In genomic region chr19:34235425-34235940, GRCh38 we compare ENCODE assay signal across 27 cellular contexts.
"Had no signal": no experiment of that assay in that cellular context is flagged by ENCODE, and none has a peak within 500 bp of the region (broad histone marks: within the 10 kb centered on the region; RNA-seq: fewer than 3 reads in every experiment).

No MANE protein-coding gene starts in this region.

- H3K9ac ChIP-seq: parathyroid adenoma had no signal

- H3K9me3 ChIP-seq: colonic mucosa, gastroesophageal sphincter, left lung, mucosa of descending colon, neutrophil, right lobe of liver, thyroid gland had no signal

- H3K4me3 Mint-ChIP-seq: dendritic cell treated with granulocyte-macrophage colony-stimulating factor and Interleukin-4, amounts not matched to agents 40 ng/mL and 50 ng/mL, for 4 days; endodermal cell; mesothelial cell of epicardium; naive B cell; natural killer cell treated with Interleukin-12 subunit alpha and Interleukin-12 subunit beta and Interleukin-15 and Interleukin-18, amount 100 ng/mL, for 72 hours; neural crest cell; stimulated activated naive CD8-positive, alpha-beta T cell treated with anti-CD3 and anti-CD28 coated beads, Interleukin-15, amount 100 ng/mL, for 72 hours had no signal

- H2AFZ ChIP-seq: parathyroid adenoma had no signal

- H3K27me3 Mint-ChIP-seq: dendritic cell treated with granulocyte-macrophage colony-stimulating factor and Interleukin-4, amounts not matched to agents 40 ng/mL and 50 ng/mL, for 4 days; naive B cell; natural killer cell treated with Interleukin-12 subunit alpha and Interleukin-12 subunit beta and Interleukin-15 and Interleukin-18, amount 100 ng/mL, for 72 hours; progenitor cell of endocrine pancreas; stimulated activated naive CD8-positive, alpha-beta T cell treated with anti-CD3 and anti-CD28 coated beads, Interleukin-15, amount 100 ng/mL, for 72 hours had no signal

- H3K27me3 ChIP-seq: colonic mucosa, gastroesophageal sphincter, left lung, neutrophil, right lobe of liver, thyroid gland had no signal

- H3K9me3 Mint-ChIP-seq: dendritic cell treated with granulocyte-macrophage colony-stimulating factor and Interleukin-4, amounts not matched to agents 40 ng/mL and 50 ng/mL, for 4 days; endodermal cell; mesothelial cell of epicardium; natural killer cell treated with Interleukin-12 subunit alpha and Interleukin-12 subunit beta and Interleukin-15 and Interleukin-18, amount 100 ng/mL, for 72 hours; neural crest cell; stimulated activated naive CD8-positive, alpha-beta T cell treated with anti-CD3 and anti-CD28 coated beads, Interleukin-15, amount 100 ng/mL, for 72 hours had no signal

- H3K4me3 ChIP-seq: colonic mucosa, gastroesophageal sphincter, left lung, mucosa of descending colon, right lobe of liver, thyroid gland had no signal

- H3K27ac ChIP-seq: epithelial cell of prostate, gastroesophageal sphincter, left lung, neutrophil, parathyroid adenoma, right lobe of liver, thyroid gland had no signal

- H3K27ac Mint-ChIP-seq: dendritic cell treated with granulocyte-macrophage colony-stimulating factor and Interleukin-4, amounts not matched to agents 40 ng/mL and 50 ng/mL, for 4 days; endodermal cell; naive B cell had no signal

- DNase-seq: colonic mucosa; effector CD8-positive, alpha-beta T cell; left cardiac atrium; left lung; mucosa of descending colon; naive B cell; right lobe of liver; small intestine; stimulated activated CD4-positive, alpha-beta T cell treated with anti-CD3 and anti-CD28 coated beads, Interleukin-12 subunit alpha, Interleukin-12 subunit beta, amount 100 ng/mL, for 4 hours; stimulated activated CD4-positive, alpha-beta T cell treated with anti-CD3 and anti-CD28 coated beads, Interleukin-1b, Interleukin-23, amount 100 ng/mL, for 48 hours; stimulated activated CD4-positive, alpha-beta T cell treated with anti-CD3 and anti-CD28 coated beads, Interleukin-4, amount 100 ng/mL, for 1 hour; stimulated activated CD8-positive, alpha-beta memory T cell treated with anti-CD3 and anti-CD28 coated beads, Interleukin-4, amount 100 ng/mL, for 48 hours; stimulated activated naive CD4-positive, alpha-beta T cell; stimulated activated naive CD8-positive, alpha-beta T cell treated with anti-CD3 and anti-CD28 coated beads, Interleukin-15, amount 100 ng/mL, for 72 hours; thyroid gland; trophoblast cell had no signal

- H3K79me2 ChIP-seq: parathyroid adenoma had no signal

- H3K4me1 ChIP-seq: parathyroid adenoma, right lobe of liver had no signal

- H3K36me3 Mint-ChIP-seq: natural killer cell treated with Interleukin-12 subunit alpha and Interleukin-12 subunit beta and Interleukin-15 and Interleukin-18, amount 100 ng/mL, for 72 hours had no signal

- ATAC-seq: esophagus mucosa; gastroesophageal sphincter; left lung; natural killer cell treated with Interleukin-12 subunit alpha and Interleukin-12 subunit beta and Interleukin-15 and Interleukin-18, amount 100 ng/mL, for 72 hours; stimulated activated naive CD8-positive, alpha-beta T cell treated with anti-CD3 and anti-CD28 coated beads, Interleukin-15, amount 100 ng/mL, for 72 hours had no signal

- H3K36me3 ChIP-seq: colonic mucosa, right lobe of liver, thyroid gland had no signal
